In the genomic region with DNA sequence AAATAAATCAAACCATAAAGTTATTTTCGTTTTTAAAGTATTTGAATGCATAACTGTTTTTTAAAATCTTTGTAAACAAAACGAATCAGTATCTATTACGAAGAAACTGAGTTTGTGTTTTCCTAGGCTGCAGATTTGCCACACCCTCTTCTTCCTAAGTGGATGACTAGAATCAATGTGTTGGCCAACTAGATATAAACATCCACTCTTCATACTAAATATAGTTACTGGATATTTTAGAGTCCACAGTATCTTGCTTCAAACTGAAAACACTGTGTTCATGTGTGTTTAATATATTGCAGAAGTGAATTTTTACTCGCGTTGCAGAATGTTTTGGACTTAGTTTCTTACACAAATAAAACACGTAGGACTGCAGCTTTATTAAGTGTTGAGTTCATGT, we compare ENCODE assay signal across 1 cellular context.
TF ChIP-seq lines count a peak whose summit lies in the region.

No MANE protein-coding gene starts in this region.

TF ChIP-seq in H1, 55 proteins besides CTCF, POLR2A, EP300 and RAD21 (continued from another document):
- TF ChIP-seq SIRT6 (IDR thresholded peaks at IDR 0.05; ENCODE audit: low read length) (no peak), HDAC2 (IDR thresholded peaks at IDR 0.05; ENCODE audit: borderline replicate concordance in 1 of 2, low read depth in 2 of 2, low read length in 2 of 2) (no peak)
- TF ChIP-seq, protein P1, sequence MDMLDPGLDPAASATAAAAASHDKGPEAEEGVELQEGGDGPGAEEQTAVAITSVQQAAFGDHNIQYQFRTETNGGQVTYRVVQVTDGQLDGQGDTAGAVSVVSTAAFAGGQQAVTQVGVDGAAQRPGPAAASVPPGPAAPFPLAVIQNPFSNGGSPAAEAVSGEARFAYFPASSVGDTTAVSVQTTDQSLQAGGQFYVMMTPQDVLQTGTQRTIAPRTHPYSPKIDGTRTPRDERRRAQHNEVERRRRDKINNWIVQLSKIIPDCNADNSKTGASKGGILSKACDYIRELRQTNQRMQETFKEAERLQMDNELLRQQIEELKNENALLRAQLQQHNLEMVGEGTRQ (IDR thresholded peaks at IDR 0.05; ENCODE audit: low read length): no peak
TF ChIP-seq in H1: peak in this region for 0.
